1 cellular context compared by ENCODE assay signal in the genomic region with DNA sequence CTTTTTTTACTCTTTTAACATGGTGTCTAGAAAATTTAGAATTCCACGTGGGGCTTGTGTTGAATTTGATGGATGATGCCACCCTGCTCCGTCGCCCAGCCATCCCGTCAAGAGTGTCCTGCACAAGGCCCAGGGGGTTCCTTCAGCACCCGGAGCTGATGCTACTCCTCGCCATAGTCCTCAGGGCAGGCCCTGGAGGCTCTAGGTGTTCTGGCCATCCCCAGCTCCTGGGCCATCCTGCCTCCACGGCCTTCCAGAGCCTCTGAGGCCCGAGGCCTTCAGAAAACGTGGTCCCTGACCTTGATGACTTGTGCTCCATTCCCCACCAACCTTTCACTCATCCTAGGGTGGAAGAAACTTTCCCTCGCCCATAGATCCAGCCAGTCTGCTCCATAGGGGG.
TF ChIP-seq lines count a peak whose summit lies in the region.

No MANE protein-coding gene starts in this region.

TF ChIP-seq in H1, 55 proteins besides CTCF, POLR2A, EP300 and RAD21:
- no peak for TF ChIP-seq JUN (IDR thresholded peaks at IDR 0.05; ENCODE audit: low read depth, low read length)
- TF ChIP-seq SRF (IDR thresholded peaks at IDR 0.05; ENCODE audit: low read depth, low read length): no peak
- TF ChIP-seq KDM1A (IDR thresholded peaks at IDR 0.05; ENCODE audit: borderline replicate concordance, low read length): no peak
- TF ChIP-seq CHD1 (IDR thresholded peaks at IDR 0.05; ENCODE audit: low read depth, low read length): no peak
- no peak for TF ChIP-seq ASH2L (IDR thresholded peaks at IDR 0.05; ENCODE audit: low read length)
- no peak for TF ChIP-seq KDM5A (IDR thresholded peaks at IDR 0.05; ENCODE audit: low read length)
- TF ChIP-seq, protein P1, sequence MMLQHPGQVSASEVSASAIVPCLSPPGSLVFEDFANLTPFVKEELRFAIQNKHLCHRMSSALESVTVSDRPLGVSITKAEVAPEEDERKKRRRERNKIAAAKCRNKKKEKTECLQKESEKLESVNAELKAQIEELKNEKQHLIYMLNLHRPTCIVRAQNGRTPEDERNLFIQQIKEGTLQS (IDR thresholded peaks at IDR 0.05; ENCODE audit: insufficient read depth, low read depth, low read length): no peak
- no peak for TF ChIP-seq BRCA1 (IDR thresholded peaks at IDR 0.05; ENCODE audit: low read depth, low read length)
